In genomic region chr10:71821909-71822763, GRCh38 we compare ENCODE assay signal across 16 cellular contexts. TPM values are rescaled to one million over a fixed set of nuclear protein-coding genes. Genes with fewer than 3 reads are reported as not detected.
DNase-seq lines count a peak whose midpoint lies in the region; TF ChIP-seq lines count a peak whose summit lies in the region.
"Had no signal": no experiment of that assay in that cellular context is flagged by ENCODE, and none has a peak within 500 bp of the region (broad histone marks: within the 10 kb centered on the region; RNA-seq: fewer than 3 reads in every experiment).

No MANE protein-coding gene starts in this region.

- H4K91ac ChIP-seq in neuronal stem cell (ENCODE audit: low read depth, low read length, poor library complexity), result no peak overlapping the region

- H3K14ac ChIP-seq in neuronal stem cell (ENCODE audit: low read length), result no peak overlapping the region

- H3K79me1 ChIP-seq in neuronal stem cell (ENCODE audit: low read depth, low read length), result peaks cover 2% of the 10 kb centered on the region

- H3K4me2 ChIP-seq in neuronal stem cell (ENCODE audit: insufficient read depth, low read length, poor library complexity, severe bottlenecking) (no peak overlapping the region), OCI-LY7 (ENCODE audit: low read length) (no peak overlapping the region)

- peaks cover 91% of the 10 kb centered on the region for H3K36me3 Mint-ChIP-seq in MCF 10A (ENCODE audit: insufficient read depth, unreplicated experiment)

- H3K4ac ChIP-seq in neuronal stem cell (ENCODE audit: low read length), result no peak overlapping the region

- H3K27ac ChIP-seq in breast epithelium, result no peak overlapping the region
- no peak overlapping the region for H3K27ac ChIP-seq in neuronal stem cell (replicated peaks; ENCODE audit: low read length)
- H3K27ac ChIP-seq in OCI-LY7 (ENCODE audit: low read depth, low read length, poor library complexity, severe bottlenecking), result no peak overlapping the region
- H3K27ac ChIP-seq: Peyer's patch had no signal

- no peak overlapping the region for H3K4me3 Mint-ChIP-seq in MCF 10A (ENCODE audit: unreplicated experiment)
- H3K4me3 Mint-ChIP-seq: T-helper 1 cell treated with Interleukin-12 subunit alpha and Interleukin-12 subunit beta and Interleukin-4 antibody, amounts not matched to agents 30 μg/mL and 1 μg/mL, for 36 hours had no signal

- no peaks in the 10 kb centered on the region for H3K27me3 ChIP-seq in breast epithelium
- no peaks in the 10 kb centered on the region for H3K27me3 ChIP-seq in neuronal stem cell (ENCODE audit: control insufficient read depth in 3 of 3, insufficient read depth in 3 of 3, low read depth in 1 of 3, low read length in 3 of 3)
- H3K27me3 ChIP-seq: Peyer's patch had no signal

- no peak overlapping the region for H2BK120ac ChIP-seq in neuronal stem cell (ENCODE audit: low read depth, low read length)

- no peaks in the 10 kb centered on the region for H3K4me1 ChIP-seq in breast epithelium
- H3K4me1 ChIP-seq in neuronal stem cell (ENCODE audit: control insufficient read depth in 2 of 2, insufficient read depth in 1 of 2, low read depth in 1 of 2, low read length in 2 of 2), result no peaks in the 10 kb centered on the region
- no peaks in the 10 kb centered on the region for H3K4me1 ChIP-seq in OCI-LY7 (ENCODE audit: insufficient read depth, low read length, poor library complexity, severe bottlenecking)
- H3K4me1 ChIP-seq: Peyer's patch had no signal

- BruUV-seq in MCF 10A (replicated peaks; lab: Mats Ljungman, UMichigan) (no TSS peak), OCI-LY7 (replicated peaks; lab: Mats Ljungman, UMichigan) (no TSS peak)

- H3K9me3 Mint-ChIP-seq in MCF 10A (ENCODE audit: unreplicated experiment), result no peaks in the 10 kb centered on the region
- H3K9me3 Mint-ChIP-seq: T-helper 1 cell treated with Interleukin-12 subunit alpha and Interleukin-12 subunit beta and Interleukin-4 antibody, amounts not matched to agents 30 μg/mL and 1 μg/mL, for 36 hours had no signal

- H3K9me3 ChIP-seq in breast epithelium, result no peaks in the 10 kb centered on the region
- no peaks in the 10 kb centered on the region for H3K9me3 ChIP-seq in neuronal stem cell (replicated peaks in 1 of 2; ENCODE audit: control insufficient read depth in 2 of 2, insufficient read depth in 1 of 2, low read depth in 1 of 2, low read length in 2 of 2)
- H3K9me3 ChIP-seq in OCI-LY7 (ENCODE audit: low read length), result no peaks in the 10 kb centered on the region
- H3K9me3 ChIP-seq: Peyer's patch had no signal

- no peaks in the 10 kb centered on the region for H3K27me3 Mint-ChIP-seq in MCF 10A (ENCODE audit: insufficient read depth, unreplicated experiment)

- H3K36me3 ChIP-seq in breast epithelium (peaks cover 15% of the 10 kb centered on the region), neuronal stem cell (replicated peaks in 1 of 2; ENCODE audit: control insufficient read depth in 2 of 2, insufficient read depth in 2 of 2, low read length in 2 of 2) (peaks cover 74 to 99% of the 10 kb centered on the region in 2 donors), OCI-LY7 (ENCODE audit: insufficient read depth, low read length) (peaks cover 98% of the 10 kb centered on the region)

- H3K79me2 ChIP-seq in OCI-LY7 (ENCODE audit: insufficient read depth, low read depth, low read length), result no peaks in the 10 kb centered on the region

- POLR2A ChIA-PET in MCF 10A (lab: Yijun Ruan, JAX), result interaction anchor here (0.6 kb wide), 1 partner anchor 27 kb away, joined by 3 read pairs; no protein-coding TSS in a partner anchor
- POLR2A ChIA-PET in OCI-LY7 (lab: Charles Lee), result interaction anchor here (0.7 kb wide), 1 partner anchor 57 kb away, joined by 6 read pairs; no protein-coding TSS in a partner anchor

- H2AK5ac ChIP-seq in neuronal stem cell (ENCODE audit: low read depth, low read length), result no peak overlapping the region

- CTCF ChIA-PET in MCF 10A (lab: Yijun Ruan, JAX) (interaction anchor here (0.8 kb wide), 1 partner anchor 9 kb away, joined by 4 read pairs; no protein-coding TSS in a partner anchor), OCI-LY7 (lab: Charles Lee; ENCODE audit: unreplicated experiment) (no interaction called here)

- WGBS in neuronal stem cell (ENCODE audit: extremely low coverage in 2 of 2, insufficient read length in 2 of 2, insufficient replicate concordance in 1 of 2), 2 donors, result no CpG with 5 or more reads among the region's 9 CpGs

- H4K8ac ChIP-seq in neuronal stem cell (ENCODE audit: low read depth, low read length), result no peak overlapping the region

- TF ChIP-seq CTCF in MCF 10A (IDR thresholded peaks at IDR 0.05; ENCODE audit: unreplicated experiment), result no peak
- no peak for TF ChIP-seq CTCF in breast epithelium (IDR thresholded peaks at IDR 0.05)
- TF ChIP-seq CTCF in OCI-LY7 (conservative IDR thresholded peaks at IDR 0.05; ENCODE audit: low read length), result no peak

- H3K23ac ChIP-seq in neuronal stem cell (ENCODE audit: low read depth, low read length, poor library complexity), result no peak overlapping the region

- H2BK12ac ChIP-seq in neuronal stem cell (ENCODE audit: low read length), result no peak overlapping the region

- no peak for TF ChIP-seq POLR2A in breast epithelium (IDR thresholded peaks at IDR 0.05)

- H3K4me3 ChIP-seq in breast epithelium (no peak overlapping the region), neuronal stem cell (ENCODE audit: low read length in 2 of 2) (no peak overlapping the region), OCI-LY7 (ENCODE audit: low read depth, low read length, poor library complexity, severe bottlenecking) (no peak overlapping the region)
- H3K4me3 ChIP-seq: Peyer's patch had no signal

- H3K9me2 ChIP-seq in OCI-LY7 (ENCODE audit: insufficient read depth, low read length), result no peaks in the 10 kb centered on the region

- H2BK15ac ChIP-seq in neuronal stem cell (ENCODE audit: low read length), result no peak overlapping the region

- H2AFZ ChIP-seq in neuronal stem cell (ENCODE audit: low read length) (no peak overlapping the region), OCI-LY7 (ENCODE audit: low read length) (no peak overlapping the region)

- no peaks in the 10 kb centered on the region for H4K20me1 ChIP-seq in OCI-LY7 (ENCODE audit: insufficient read depth, low read length)

- no peak overlapping the region for H2BK5ac ChIP-seq in neuronal stem cell (ENCODE audit: low read length)

- H3K18ac ChIP-seq in neuronal stem cell (ENCODE audit: low read length), result no peak overlapping the region

- H3K9ac ChIP-seq in neuronal stem cell (ENCODE audit: low read depth, low read length, poor library complexity), result no peak overlapping the region

- DNase-seq in MCF 10A (ENCODE audit: unreplicated experiment), result no peak
- DNase-seq in breast epithelium (ENCODE audit: low spot score in 2 of 2), result no peak
- peak; percentile 65 for DNase-seq in RPMI7951 (ENCODE audit: low read depth)
- peak; percentile 15 for DNase-seq in epidermal melanocyte (ENCODE audit: insufficient read length, low spot score)
- no peak for DNase-seq in stimulated activated CD4-positive, alpha-beta T cell treated with anti-CD3 and anti-CD28 coated beads, Interleukin-2, amount 100 ng/mL, for 48 hours
- DNase-seq in neuronal stem cell (ENCODE audit: low spot score), result no peak
- DNase-seq in OCI-LY7 (ENCODE audit: low spot score), result no peak
- no peak for DNase-seq in NCI-H1436 (lab: John Stamatoyannopoulos, UW)
- DNase-seq: activated CD4-positive, alpha-beta T cell treated with anti-CD3 and anti-CD28 coated beads, Interleukin-2, amount 50 U/mL, for 4 hours; AML-193; foreskin melanocyte; MM.1S; Peyer's patch; stimulated activated CD4-positive, alpha-beta T cell treated with anti-CD3 and anti-CD28 coated beads, Interleukin-4, amount 100 ng/mL, for 4 hours; stimulated activated naive CD4-positive, alpha-beta T cell had no signal

- peak overlapping the region; percentile 12 for H3K27ac Mint-ChIP-seq in MCF 10A (ENCODE audit: low read depth, unreplicated experiment)
- H3K27ac Mint-ChIP-seq: T-helper 1 cell treated with Interleukin-12 subunit alpha and Interleukin-12 subunit beta and Interleukin-4 antibody, amounts not matched to agents 30 μg/mL and 1 μg/mL, for 36 hours had no signal

- intact Hi-C loops in MCF 10A (cut with micrococcal nuclease) (no loop called here), breast epithelium (cut with DNase I; ENCODE audit: low total_unique reads) (no loop called here), OCI-LY7 (cut with micrococcal nuclease; ENCODE audit: unreplicated experiment) (no loop called here)

- H3K4me1 Mint-ChIP-seq in MCF 10A (ENCODE audit: insufficient read depth, unreplicated experiment), result no peaks in the 10 kb centered on the region

RNA-seq across cellular contexts. Expression of gene PSAP, which starts 28.9 kb away (rescaled TPM):
- total RNA-seq in MCF 10A (2022), result 506 and 692 TPM in 2 replicates
- 1,000 to 10,000 TPM in 1 of 3 donors, 100 to 1,000 TPM in 2; 623 to 1,873 (median 945) TPM for total RNA-seq in breast epithelium
- 304 and 324 TPM in 2 replicates for total RNA-seq in RPMI7951 (2014; rRNA removed; shearing (Covaris generic))
- 264 TPM for polyA plus RNA-seq in neuronal stem cell (2013, experiment 1 of 2)
- 263 TPM for polyA plus RNA-seq in neuronal stem cell (2013, experiment 2 of 2)
- 156 and 163 TPM in 2 replicates for total RNA-seq in OCI-LY7 (2014; rRNA removed; shearing (Covaris generic))
- total RNA-seq in OCI-LY7 (2022), result 186 and 200 TPM in 2 replicates

RNA-seq across cellular contexts. Expression of gene VSIR, which starts 48.8 kb away (rescaled TPM):
- total RNA-seq in MCF 10A (2022) (3.6 and 7.0 TPM in 2 replicates), breast epithelium (10 to 100 TPM; 33.4 to 58.7 (median 34.7) TPM), OCI-LY7 (2022) (4.9 and 9.0 TPM in 2 replicates)
- 1.6 and 1.7 TPM in 2 replicates for total RNA-seq in RPMI7951 (2014; rRNA removed; shearing (Covaris generic))
- polyA plus RNA-seq in neuronal stem cell (2013, experiment 1 of 2), result 0.29 TPM
- 0.48 TPM for polyA plus RNA-seq in neuronal stem cell (2013, experiment 2 of 2)
- total RNA-seq in OCI-LY7 (2014; rRNA removed; shearing (Covaris generic)), result 2.1 and 2.2 TPM in 2 replicates

Comparison
In these comparisons a context has a peak if more than half of its experiments do, and no peak if none do; other contexts are left out.
1. DNase-seq: peak in RPMI7951 (single experiment) and epidermal melanocyte (single experiment); none in MCF 10A (single experiment), breast epithelium (0 of 2), stimulated activated CD4-positive, alpha-beta T cell treated with anti-CD3 and anti-CD28 coated beads, Interleukin-2, amount 100 ng/mL, for 48 hours (0 of 2), neuronal stem cell (single experiment), OCI-LY7 (single experiment) and NCI-H1436 (single experiment).